16 cellular contexts compared by ENCODE assay signal in the genomic region with DNA sequence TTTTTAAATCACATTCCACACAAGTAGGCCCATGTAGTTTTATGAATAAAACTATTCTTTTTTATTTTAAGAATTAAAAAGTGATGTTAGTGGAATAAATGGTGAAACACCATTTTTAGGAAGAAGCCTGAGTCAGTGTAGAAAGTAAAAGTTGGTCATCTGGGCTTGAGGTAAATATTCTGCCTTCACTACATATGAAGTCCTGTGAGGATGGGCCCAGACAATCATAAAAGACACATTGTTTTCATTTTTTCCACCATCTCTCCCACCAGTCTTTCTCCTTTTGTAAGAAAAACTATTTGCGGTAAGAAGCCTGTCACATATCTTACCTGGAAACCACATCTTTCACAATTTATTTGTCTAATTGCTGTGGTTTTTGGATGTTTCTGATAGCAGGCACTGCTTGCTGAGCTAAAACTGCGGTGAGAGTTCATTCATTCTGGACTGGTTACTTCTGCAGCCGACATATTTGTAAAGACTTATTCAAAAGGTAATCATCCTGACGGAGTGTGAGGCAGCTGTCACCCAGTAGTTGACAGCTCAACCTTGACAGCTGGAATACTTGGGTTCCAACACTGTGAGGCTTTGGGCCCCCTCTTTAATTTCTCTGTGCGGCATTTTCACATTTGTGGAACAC. TPM values are rescaled to one million over a fixed set of nuclear protein-coding genes. Genes with fewer than 3 reads are reported as not detected.
DNase-seq lines count a peak whose midpoint lies in the region; ATAC-seq and TF ChIP-seq lines count a peak whose summit lies in the region.
"Had no signal": no experiment of that assay in that cellular context is flagged by ENCODE, and none has a peak within 500 bp of the region (broad histone marks: within the 10 kb centered on the region; RNA-seq: fewer than 3 reads in every experiment).

No MANE protein-coding gene starts in this region.

- no peaks in the 10 kb centered on the region for H3F3A ChIP-seq in SK-N-SH (replicated peaks; ENCODE audit: insufficient read depth)

- H3K4me3 Mint-ChIP-seq in activated naive CD4-positive, alpha-beta T cell treated with anti-CD3 and anti-CD28 coated beads, Interleukin-2, amount 10 ng/mL, durations not matched to agents 7 days and 5 days: peak overlapping the region; percentile 1
- H3K4me3 Mint-ChIP-seq in activated naive CD4-positive, alpha-beta T cell treated with anti-CD3 and anti-CD28 coated beads, Interleukin-2, amount 50 U/mL, for 24 hours: peak overlapping the region; percentile 73

- no peaks in the 10 kb centered on the region for H4K20me1 ChIP-seq in SK-N-SH (ENCODE audit: insufficient read depth)

- peaks cover 15% of the 10 kb centered on the region for H3K36me3 Mint-ChIP-seq in activated naive CD4-positive, alpha-beta T cell treated with anti-CD3 and anti-CD28 coated beads, Interleukin-2, amount 10 ng/mL, durations not matched to agents 7 days and 5 days
- peaks cover 4% of the 10 kb centered on the region for H3K36me3 Mint-ChIP-seq in activated naive CD4-positive, alpha-beta T cell treated with anti-CD3 and anti-CD28 coated beads, Interleukin-2, amount 50 U/mL, for 24 hours

- no peak overlapping the region for H2AFZ ChIP-seq in SK-N-SH (ENCODE audit: low read depth)

- TF ChIP-seq CTCF in SK-N-SH (IDR thresholded peaks at IDR 0.05): no peak

- peak overlapping the region; percentile 82 for H3K27ac Mint-ChIP-seq in activated naive CD4-positive, alpha-beta T cell treated with anti-CD3 and anti-CD28 coated beads, Interleukin-2, amount 10 ng/mL, durations not matched to agents 7 days and 5 days
- H3K27ac Mint-ChIP-seq in activated naive CD4-positive, alpha-beta T cell treated with anti-CD3 and anti-CD28 coated beads, Interleukin-2, amount 50 U/mL, for 24 hours: peak overlapping the region; percentile 93

- no peak for TF ChIP-seq EP300 in SK-N-SH (IDR thresholded peaks at IDR 0.05; ENCODE audit: borderline replicate concordance in 1 of 2, low read depth in 1 of 2, low read length in 1 of 2)

- DNase-seq in activated naive CD4-positive, alpha-beta T cell treated with anti-CD3 and anti-CD28 coated beads, Interleukin-2, amount 10 ng/mL, durations not matched to agents 7 days and 5 days: no peak
- DNase-seq in activated naive CD4-positive, alpha-beta T cell (lab: John Stamatoyannopoulos, UW): no peak
- DNase-seq in superior temporal gyrus (ENCODE audit: extremely low spot score) (peak; percentile 51), SK-N-SH (no peak), NCI-H446 treated with DMSO at 0.1 percent for 48 hours (lab: John Stamatoyannopoulos, UW) (no peak)
- DNase-seq: activated CD4-positive, CD25-positive, alpha-beta regulatory T cell; adrenal gland; HCEC 1CT; left colon; NCI-H1436 treated with DMSO at 0.1 percent for 48 hours; NCI-H774; stimulated activated CD8-positive, alpha-beta memory T cell treated with anti-CD3 and anti-CD28 coated beads, Interleukin-4, amount 100 ng/mL, for 48 hours had no signal

- no peak for ATAC-seq in HG03565 (IDR thresholded peaks at IDR 0.05; ENCODE audit: unreplicated experiment)
- ATAC-seq: left colon had no signal

- peaks cover 57% of the 10 kb centered on the region for H3K4me1 Mint-ChIP-seq in activated naive CD4-positive, alpha-beta T cell treated with anti-CD3 and anti-CD28 coated beads, Interleukin-2, amount 10 ng/mL, durations not matched to agents 7 days and 5 days
- peaks cover 71% of the 10 kb centered on the region for H3K4me1 Mint-ChIP-seq in activated naive CD4-positive, alpha-beta T cell treated with anti-CD3 and anti-CD28 coated beads, Interleukin-2, amount 50 U/mL, for 24 hours

- WGBS in SK-N-SH (ENCODE audit: low lambda C conversion rate): 88% methylated on average over 5 of the region's 5 CpGs

- H3K4me1 ChIP-seq in SK-N-SH (ENCODE audit: control insufficient read depth in 1 of 2, insufficient read depth in 2 of 2, low read depth in 1 of 2, low read length in 1 of 2): peaks cover 0 to 2% of the 10 kb centered on the region in 2 experiments; a peak in 1 of 4 replicates

- H3K27me3 Mint-ChIP-seq in activated naive CD4-positive, alpha-beta T cell treated with anti-CD3 and anti-CD28 coated beads, Interleukin-2, amount 10 ng/mL, durations not matched to agents 7 days and 5 days: no peaks in the 10 kb centered on the region
- H3K27me3 Mint-ChIP-seq in activated naive CD4-positive, alpha-beta T cell treated with anti-CD3 and anti-CD28 coated beads, Interleukin-2, amount 50 U/mL, for 24 hours: no peaks in the 10 kb centered on the region

- H3K4me2 ChIP-seq in SK-N-SH: no peak overlapping the region

- H3K36me3 ChIP-seq in SK-N-SH (replicated peaks in 1 of 2; ENCODE audit: control insufficient read depth in 1 of 2, insufficient read depth in 2 of 2, low read length in 1 of 2): no peaks in the 10 kb centered on the region
- H3K36me3 ChIP-seq: adrenal gland had no signal

- H3K27me3 ChIP-seq in layer of hippocampus (ENCODE audit: control insufficient read depth, insufficient read depth, low read length) (no peaks in the 10 kb centered on the region), SK-N-SH (ENCODE audit: insufficient read depth) (no peaks in the 10 kb centered on the region)
- H3K27me3 ChIP-seq: adrenal gland had no signal

- H3K27ac ChIP-seq in layer of hippocampus (ENCODE audit: low read depth, low read length) (peak overlapping the region; percentile 94), SK-N-SH (ENCODE audit: low read depth in 2 of 2, low read length in 1 of 2) (no peak overlapping the region)
- H3K27ac ChIP-seq: adrenal gland, SK-N-MC had no signal

- H3K79me2 ChIP-seq in SK-N-SH (ENCODE audit: insufficient read depth): peaks cover 57% of the 10 kb centered on the region

- no peaks in the 10 kb centered on the region for H3K9me2 ChIP-seq in SK-N-SH

- no peak for TF ChIP-seq RAD21 in SK-N-SH (IDR thresholded peaks at IDR 0.05; ENCODE audit: low read length)

- no peaks in the 10 kb centered on the region for H3K9me3 Mint-ChIP-seq in activated naive CD4-positive, alpha-beta T cell treated with anti-CD3 and anti-CD28 coated beads, Interleukin-2, amount 10 ng/mL, durations not matched to agents 7 days and 5 days
- H3K9me3 Mint-ChIP-seq in activated naive CD4-positive, alpha-beta T cell treated with anti-CD3 and anti-CD28 coated beads, Interleukin-2, amount 50 U/mL, for 24 hours: no peaks in the 10 kb centered on the region

- H3K9ac ChIP-seq in SK-N-SH: no peak overlapping the region

- no peaks in the 10 kb centered on the region for H3K9me3 ChIP-seq in SK-N-SH
- H3K9me3 ChIP-seq: adrenal gland had no signal

- H3K4me3 ChIP-seq in SK-N-SH (ENCODE audit: low read depth in 2 of 2, low read length in 1 of 2): no peak overlapping the region
- H3K4me3 ChIP-seq: adrenal gland, SK-N-MC had no signal

- CTCF ChIA-PET in activated naive CD4-positive, alpha-beta T cell treated with anti-CD3 and anti-CD28 coated beads, Interleukin-2, amount 10 ng/mL, durations not matched to agents 7 days and 5 days (lab: Charles Lee): interaction anchor here (0.7 to 1.7 kb wide), 3 partner anchors 9 to 16 kb away, joined by 3 to 8 read pairs (median 3); no protein-coding TSS in a partner anchor
- CTCF ChIA-PET in SK-N-SH (lab: Yijun Ruan, JAX): interaction anchor here (1.1 kb wide), 2 partner anchors 14 to 68 kb away, joined by 4 read pairs; no protein-coding TSS in a partner anchor

- POLR2A ChIA-PET in SK-N-SH (lab: Yijun Ruan, JAX): no interaction called here

TF ChIP-seq in SK-N-SH, 30 proteins besides CTCF, POLR2A, EP300 and RAD21 (continues in another document):
- TF ChIP-seq FOSL2 (IDR thresholded peaks at IDR 0.05; ENCODE audit: borderline replicate concordance, low read depth) (no peak), FOXJ3 (CRISPR knock-in tag; IDR thresholded peaks at IDR 0.05) (no peak), CHD2 (IDR thresholded peaks at IDR 0.05; ENCODE audit: low read length, partially characterized antibody) (no peak), MXI1 (IDR thresholded peaks at IDR 0.05; ENCODE audit: low read depth, low read length) (no peak), GABPA (IDR thresholded peaks at IDR 0.05; ENCODE audit: low read depth) (no peak), RCOR1 (IDR thresholded peaks at IDR 0.05; ENCODE audit: low read length) (no peak), TEAD4 (IDR thresholded peaks at IDR 0.05; ENCODE audit: borderline replicate concordance, insufficient read depth) (no peak), RXRA (IDR thresholded peaks at IDR 0.05; ENCODE audit: borderline replicate concordance, low read depth) (no peak), EZH2phosphoT487 (IDR thresholded peaks at IDR 0.05; ENCODE audit: borderline replicate concordance, low read depth) (no peak), RFX5 (IDR thresholded peaks at IDR 0.05; ENCODE audit: low read length) (no peak)
- TF ChIP-seq, protein P1, sequence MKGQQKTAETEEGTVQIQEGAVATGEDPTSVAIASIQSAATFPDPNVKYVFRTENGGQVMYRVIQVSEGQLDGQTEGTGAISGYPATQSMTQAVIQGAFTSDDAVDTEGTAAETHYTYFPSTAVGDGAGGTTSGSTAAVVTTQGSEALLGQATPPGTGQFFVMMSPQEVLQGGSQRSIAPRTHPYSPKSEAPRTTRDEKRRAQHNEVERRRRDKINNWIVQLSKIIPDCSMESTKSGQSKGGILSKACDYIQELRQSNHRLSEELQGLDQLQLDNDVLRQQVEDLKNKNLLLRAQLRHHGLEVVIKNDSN (IDR thresholded peaks at IDR 0.05; ENCODE audit: borderline replicate concordance, low read depth): no peak
- TF ChIP-seq, protein P2, sequence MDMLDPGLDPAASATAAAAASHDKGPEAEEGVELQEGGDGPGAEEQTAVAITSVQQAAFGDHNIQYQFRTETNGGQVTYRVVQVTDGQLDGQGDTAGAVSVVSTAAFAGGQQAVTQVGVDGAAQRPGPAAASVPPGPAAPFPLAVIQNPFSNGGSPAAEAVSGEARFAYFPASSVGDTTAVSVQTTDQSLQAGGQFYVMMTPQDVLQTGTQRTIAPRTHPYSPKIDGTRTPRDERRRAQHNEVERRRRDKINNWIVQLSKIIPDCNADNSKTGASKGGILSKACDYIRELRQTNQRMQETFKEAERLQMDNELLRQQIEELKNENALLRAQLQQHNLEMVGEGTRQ (IDR thresholded peaks at IDR 0.05; ENCODE audit: borderline replicate concordance, low read depth, low read length): no peak
- TF ChIP-seq, protein P3, sequence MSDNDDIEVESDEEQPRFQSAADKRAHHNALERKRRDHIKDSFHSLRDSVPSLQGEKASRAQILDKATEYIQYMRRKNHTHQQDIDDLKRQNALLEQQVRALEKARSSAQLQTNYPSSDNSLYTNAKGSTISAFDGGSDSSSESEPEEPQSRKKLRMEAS (IDR thresholded peaks at IDR 0.05; ENCODE audit: low read depth): no peak

RNA-seq across cellular contexts. Expression of a gene that starts 10.6 kb away (rescaled TPM):
- 10.1 and 12.7 TPM in 2 replicates for polyA plus RNA-seq in SK-N-SH (2012; rRNA removed)
- 9.4 and 13.4 TPM in 2 replicates for polyA plus RNA-seq in SK-N-SH (2012; cell fraction: cytosol; rRNA removed)
- 11.3 and 13.1 TPM in 2 replicates for polyA plus RNA-seq in SK-N-SH (2012; cell fraction: nucleus; rRNA removed)

RNA-seq across cellular contexts. Expression of a gene that starts 45.6 kb away (rescaled TPM):
- polyA plus RNA-seq in SK-N-SH (2012; rRNA removed): 11.6 and 13.7 TPM in 2 replicates
- polyA plus RNA-seq in SK-N-SH (2012; cell fraction: cytosol; rRNA removed): 7.0 and 9.5 TPM in 2 replicates
- 14.6 and 19.5 TPM in 2 replicates for polyA plus RNA-seq in SK-N-SH (2012; cell fraction: nucleus; rRNA removed)

RNA-seq across cellular contexts. Expression of a gene that starts 47.3 kb away (rescaled TPM):
- not detected in 2 replicates for polyA plus RNA-seq in SK-N-SH (2012; rRNA removed)
- polyA plus RNA-seq in SK-N-SH (2012; cell fraction: cytosol; rRNA removed): not detected in 2 replicates
- polyA plus RNA-seq in SK-N-SH (2012; cell fraction: nucleus; rRNA removed): not detected in 2 replicates
- polyA plus RNA-seq: adrenal gland had no signal
